Comparison of ENCODE assay signal across 8 cellular contexts in the genomic region with DNA sequence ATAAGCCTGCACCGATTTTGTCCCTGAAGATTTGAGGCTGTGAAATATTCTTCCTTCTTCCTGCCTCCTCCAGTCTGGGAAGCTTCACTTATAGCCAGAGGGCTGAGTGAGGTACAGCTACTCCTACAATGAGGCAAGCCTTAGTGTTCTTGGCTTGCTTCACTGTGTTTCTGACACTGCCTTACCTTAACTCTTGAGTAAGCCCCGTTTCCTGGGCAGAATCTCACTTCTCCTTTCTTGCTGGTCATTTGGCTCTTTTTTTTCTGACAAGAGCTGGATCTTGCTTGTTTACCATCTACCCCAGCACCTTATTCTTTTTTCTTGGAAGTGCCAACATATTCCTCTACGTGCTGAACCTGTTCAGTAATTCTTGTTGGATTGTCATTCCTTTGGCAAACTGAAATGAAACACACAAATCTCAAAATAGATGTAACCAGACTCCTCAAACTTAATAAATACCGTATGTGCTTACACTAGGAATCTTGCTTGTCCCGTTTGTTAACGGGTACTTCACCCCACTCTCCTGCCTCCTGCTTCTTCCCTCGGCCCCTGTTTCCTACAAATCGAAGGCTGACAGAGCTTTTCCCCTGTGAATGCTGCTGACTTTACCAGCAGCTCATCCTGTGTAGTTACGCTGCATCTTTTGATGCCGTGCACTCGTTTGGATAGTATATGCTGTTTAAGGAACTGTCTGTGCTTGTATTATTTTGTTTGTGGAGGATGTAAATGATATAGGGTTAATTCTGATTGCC.
A peak's percentile ranks its signal among the peaks of the same experiment; 100 is the strongest.
DNase-seq lines count a peak whose midpoint lies in the region; ATAC-seq and TF ChIP-seq lines count a peak whose summit lies in the region.

No MANE protein-coding gene starts in this region.

- H3K9me3 ChIP-seq in AG04450 (ENCODE audit: control insufficient read depth, insufficient read depth, low read length) = no peaks in the 10 kb centered on the region

- CTCF ChIA-PET in AG04450 (lab: Charles Lee) = interaction anchor here (0.8 to 1.6 kb wide), 4 partner anchors 33 to 291 kb away, joined by 3 to 4 read pairs (median 4); no protein-coding TSS in a partner anchor

- POLR2A ChIA-PET in AG04450 (lab: Yijun Ruan, JAX) = no interaction called here

- in situ Hi-C loops in T47D (cut with HindIII; ENCODE audit: low pct_unique_long_range_greater_than_20kb, low sequenced_read_pairs) = no loop called here

- ATAC-seq in GM19463 (IDR thresholded peaks at IDR 0.05; ENCODE audit: unreplicated experiment) (peak; percentile 89), HG03457 (IDR thresholded peaks at IDR 0.05; ENCODE audit: unreplicated experiment) (peak; percentile 87)

- no peak overlapping the region for H3K4me3 ChIP-seq in AG04450 (ENCODE audit: low read depth, low read length)

- peak overlapping the region; percentile 36 for H3K4me3 Mint-ChIP-seq in osteocyte (ENCODE audit: unreplicated experiment)

- no peaks in the 10 kb centered on the region for H3K9me3 Mint-ChIP-seq in osteocyte (ENCODE audit: unreplicated experiment)

- H3K36me3 Mint-ChIP-seq in osteocyte (ENCODE audit: unreplicated experiment) = no peaks in the 10 kb centered on the region

- H3K27me3 Mint-ChIP-seq in osteocyte (ENCODE audit: unreplicated experiment) = no peaks in the 10 kb centered on the region

- no peak for DNase-seq in AG04450 (ENCODE audit: low read depth, low spot score)
- peak; percentile 7 to 59 for DNase-seq in T47D (ENCODE audit: low read depth in 1 of 2, low spot score in 1 of 2)
- DNase-seq in osteocyte (ENCODE audit: extremely low spot score, unreplicated experiment) = no peak
- DNase-seq in NCI-H187 (lab: John Stamatoyannopoulos, UW) = no peak
- no peak for DNase-seq in SW 1271 (lab: John Stamatoyannopoulos, UW)
- no peak for DNase-seq in activated CD8-positive, alpha-beta memory T cell treated with anti-CD3 and anti-CD28 coated beads, Interleukin-2, amount 50 U/mL, for 4 hours

- H3K4me1 Mint-ChIP-seq in osteocyte (ENCODE audit: unreplicated experiment) = peaks cover 57% of the 10 kb centered on the region

- H3K27me3 ChIP-seq in AG04450 (ENCODE audit: control insufficient read depth, insufficient read depth, low read length) = no peaks in the 10 kb centered on the region

- TF ChIP-seq CTCF in AG04450 (IDR thresholded peaks at IDR 0.05; ENCODE audit: low read depth, low read length) (no peak), osteocyte (IDR thresholded peaks at IDR 0.05) (no peak)

- H3K27ac ChIP-seq in AG04450 (ENCODE audit: low read depth, low read length) = peak overlapping the region; percentile 23

- H3K27ac Mint-ChIP-seq in osteocyte (ENCODE audit: unreplicated experiment) = peak overlapping the region; percentile 84

Comparison
In these comparisons a context has a peak if more than half of its experiments do, and no peak if none do; other contexts are left out.
1. DNase-seq: peak in T47D (2 of 2); none in AG04450 (single experiment), osteocyte (single experiment), NCI-H187 (0 of 2), SW 1271 (0 of 2) and activated CD8-positive, alpha-beta memory T cell treated with anti-CD3 and anti-CD28 coated beads, Interleukin-2, amount 50 U/mL, for 4 hours (single experiment).